8 cellular contexts compared by ENCODE assay signal in genomic region chr4:1201851-1202525, GRCh38. TPM values are rescaled to one million over a fixed set of nuclear protein-coding genes. Genes with fewer than 3 reads are reported as not detected.
DNase-seq lines count a peak whose midpoint lies in the region; ATAC-seq and TF ChIP-seq lines count a peak whose summit lies in the region.

No MANE protein-coding gene starts in this region.

- no peaks in the 10 kb centered on the region for H3K79me2 ChIP-seq in hepatocyte

- WGBS in hepatocyte (ENCODE audit: low lambda C conversion rate, missing lambda C conversion rate), result 69% methylated on average over 26 of the region's 26 CpGs

- peak overlapping the region; percentile 86 for H3K27ac ChIP-seq in hepatocyte

- no peak overlapping the region for H2AFZ ChIP-seq in hepatocyte

- no peaks in the 10 kb centered on the region for H3K27me3 ChIP-seq in hepatocyte

- no peaks in the 10 kb centered on the region for H3K36me3 ChIP-seq in hepatocyte (replicated peaks; ENCODE audit: insufficient read depth, low read depth)

- H3K4me1 ChIP-seq in hepatocyte (ENCODE audit: insufficient read depth), result peaks cover 53% of the 10 kb centered on the region

- H3K9me2 ChIP-seq in hepatocyte (replicated peaks; ENCODE audit: insufficient read depth), result no peaks in the 10 kb centered on the region

- H3K4me3 ChIP-seq in NB4 (ENCODE audit: low read depth, low read length) (no peak overlapping the region), hepatocyte (no peak overlapping the region)

- peak; percentile 38 for ATAC-seq in GM19397 (IDR thresholded peaks at IDR 0.05; ENCODE audit: unreplicated experiment)

- peak; percentile 91 for DNase-seq in NB4 (ENCODE audit: low read depth)
- peak; percentile 67 to 68 for DNase-seq in activated T-helper 1 cell treated with anti-CD3 and anti-CD28 coated beads, Interleukin-2, amount 50 U/mL, for 16 hours (ENCODE audit: low read depth in 1 of 2, low spot score in 1 of 2)
- peak; percentile 69 for DNase-seq in hepatocyte (ENCODE audit: low spot score)
- DNase-seq in stimulated activated CD4-positive, alpha-beta T cell treated with anti-CD3 and anti-CD28 coated beads, Interleukin-4, amount 100 ng/mL, for 24 hours, result peak; percentile 78
- DNase-seq in NCI-H1105 (lab: John Stamatoyannopoulos, UW), result no peak
- no peak for DNase-seq in NCI-H524 (lab: John Stamatoyannopoulos, UW)
- no peak for DNase-seq in DMS 273 treated with DMSO at 0.1 percent for 48 hours (lab: John Stamatoyannopoulos, UW)

- TF ChIP-seq POLR2A in NB4 (IDR thresholded peaks at IDR 0.05; ENCODE audit: extremely low read depth, insufficient read length), result peak; percentile 20

- H4K20me1 ChIP-seq in hepatocyte (ENCODE audit: insufficient read depth, poor library complexity, severe bottlenecking), result no peaks in the 10 kb centered on the region

- no peaks in the 10 kb centered on the region for H3K9me3 ChIP-seq in hepatocyte (ENCODE audit: low read depth)

- TF ChIP-seq CTCF in NB4 (IDR thresholded peaks at IDR 0.05; ENCODE audit: low read depth, low read length) (no peak), hepatocyte (IDR thresholded peaks at IDR 0.05; ENCODE audit: poor library complexity) (no peak)

- peak overlapping the region; percentile 64 for H3K4me2 ChIP-seq in hepatocyte

RNA-seq across cellular contexts. Expression of gene SPON2, which starts 29.6 kb away (rescaled TPM):
- 308 and 403 TPM in 2 replicates for total RNA-seq in hepatocyte
- polyA plus RNA-seq in hepatocyte, result 1,210 and 1,380 TPM in 2 replicates

RNA-seq across cellular contexts. Expression of gene CTBP1, which starts 46.9 kb away (rescaled TPM):
- 129 and 169 TPM in 2 replicates for total RNA-seq in hepatocyte
- polyA plus RNA-seq in hepatocyte, result 147 and 179 TPM in 2 replicates

Comparison
In these comparisons a context has a peak if more than half of its experiments do, and no peak if none do; other contexts are left out.
1. DNase-seq: peak in NB4 (single experiment), activated T-helper 1 cell treated with anti-CD3 and anti-CD28 coated beads, Interleukin-2, amount 50 U/mL, for 16 hours (2 of 2), hepatocyte (single experiment) and stimulated activated CD4-positive, alpha-beta T cell treated with anti-CD3 and anti-CD28 coated beads, Interleukin-4, amount 100 ng/mL, for 24 hours (single experiment); none in NCI-H1105 (single experiment), NCI-H524 (0 of 2) and DMS 273 treated with DMSO at 0.1 percent for 48 hours (single experiment).